ENCODE assay signal across 9 cellular contexts in the genomic region with DNA sequence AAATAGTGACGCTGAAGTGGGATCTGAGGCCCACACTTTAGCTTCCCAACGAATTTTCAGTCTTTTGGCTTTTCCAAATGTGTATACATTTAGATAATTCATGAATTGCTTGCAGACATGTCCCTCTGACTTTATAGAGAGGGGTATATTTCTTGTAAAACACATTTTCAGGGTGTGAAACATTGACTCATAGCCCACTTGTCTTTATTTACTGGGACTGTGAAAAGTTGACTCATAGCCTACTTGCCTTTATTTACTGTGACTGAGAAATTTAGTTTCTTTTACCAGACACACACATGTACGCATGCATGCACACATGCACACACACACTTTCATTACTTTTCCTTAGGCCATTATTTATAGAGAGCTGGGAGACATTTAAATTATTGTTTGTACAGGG.
DNase-seq lines count a peak whose midpoint lies in the region; ATAC-seq and TF ChIP-seq lines count a peak whose summit lies in the region.
"Had no signal": no experiment of that assay in that cellular context is flagged by ENCODE, and none has a peak within 500 bp of the region (broad histone marks: within the 10 kb centered on the region; RNA-seq: fewer than 3 reads in every experiment).

No MANE protein-coding gene starts in this region.

- no peaks in the 10 kb centered on the region for H3K79me2 ChIP-seq in hepatocyte

- no peaks in the 10 kb centered on the region for H3K27me3 Mint-ChIP-seq in activated naive CD8-positive, alpha-beta T cell
- H3K27me3 Mint-ChIP-seq in activated T-helper 1 cell treated with anti-CD3 and anti-CD28 coated beads, Interleukin-12 subunit alpha, Interleukin-12 subunit beta, Interleukin-2, Interleukin-4 antibody, amounts not matched to agents 30 ng/mL and 10 ng/mL and 1 ng/mL, durations not matched to agents 14 hours and 24 hours and 36 hours (ENCODE audit: insufficient read depth): peaks cover 6% of the 10 kb centered on the region

- H3K9me3 Mint-ChIP-seq in activated naive CD8-positive, alpha-beta T cell (ENCODE audit: low read depth): no peaks in the 10 kb centered on the region
- no peaks in the 10 kb centered on the region for H3K9me3 Mint-ChIP-seq in activated T-helper 1 cell treated with anti-CD3 and anti-CD28 coated beads, Interleukin-12 subunit alpha, Interleukin-12 subunit beta, Interleukin-2, Interleukin-4 antibody, amounts not matched to agents 30 ng/mL and 10 ng/mL and 1 ng/mL, durations not matched to agents 14 hours and 24 hours and 36 hours

- no peak overlapping the region for H3K4me3 ChIP-seq in AG10803 (ENCODE audit: low read length)
- no peak overlapping the region for H3K4me3 ChIP-seq in hepatocyte

- H3K9me2 ChIP-seq in hepatocyte (replicated peaks; ENCODE audit: insufficient read depth): no peaks in the 10 kb centered on the region

- DNase-seq in AG10803 (ENCODE audit: low read depth) (peak; percentile 8), hepatocyte (ENCODE audit: low spot score) (no peak), GM03348 (ENCODE audit: low spot score) (no peak)
- DNase-seq in activated CD4-positive, alpha-beta T cell treated with anti-CD3 and anti-CD28 coated beads for 48 hours: no peak
- DNase-seq in activated T-helper 1 cell treated with anti-CD3 and anti-CD28 coated beads, Interleukin-12 subunit alpha, Interleukin-12 subunit beta, Interleukin-2, Interleukin-4 antibody, amounts not matched to agents 30 ng/mL and 10 ng/mL and 1 ng/mL, durations not matched to agents 14 hours and 24 hours and 36 hours (ENCODE audit: low spot score): no peak
- DNase-seq: MM.1S had no signal

- no peaks in the 10 kb centered on the region for H3K27me3 ChIP-seq in hepatocyte

- H3K36me3 Mint-ChIP-seq in activated naive CD8-positive, alpha-beta T cell: peaks cover 8% of the 10 kb centered on the region
- H3K36me3 Mint-ChIP-seq in activated T-helper 1 cell treated with anti-CD3 and anti-CD28 coated beads, Interleukin-12 subunit alpha, Interleukin-12 subunit beta, Interleukin-2, Interleukin-4 antibody, amounts not matched to agents 30 ng/mL and 10 ng/mL and 1 ng/mL, durations not matched to agents 14 hours and 24 hours and 36 hours (ENCODE audit: low read depth): peaks cover 5% of the 10 kb centered on the region

- ATAC-seq in GM19351 (IDR thresholded peaks at IDR 0.05; ENCODE audit: unreplicated experiment): peak; percentile 96
- peak; percentile 86 for ATAC-seq in HG03039 (IDR thresholded peaks at IDR 0.05; ENCODE audit: unreplicated experiment)

- peaks cover 4% of the 10 kb centered on the region for H3K4me1 ChIP-seq in hepatocyte (ENCODE audit: insufficient read depth)

- 50% methylated on average over 3 of the region's 3 CpGs for WGBS in hepatocyte (ENCODE audit: low lambda C conversion rate, missing lambda C conversion rate)

- H4K20me1 ChIP-seq in hepatocyte (ENCODE audit: insufficient read depth, poor library complexity, severe bottlenecking): no peaks in the 10 kb centered on the region

- no peak overlapping the region for H3K4me3 Mint-ChIP-seq in activated naive CD8-positive, alpha-beta T cell
- H3K4me3 Mint-ChIP-seq in activated T-helper 1 cell treated with anti-CD3 and anti-CD28 coated beads, Interleukin-12 subunit alpha, Interleukin-12 subunit beta, Interleukin-2, Interleukin-4 antibody, amounts not matched to agents 30 ng/mL and 10 ng/mL and 1 ng/mL, durations not matched to agents 14 hours and 24 hours and 36 hours: no peak overlapping the region

- no peak for TF ChIP-seq CTCF in AG10803 (conservative IDR thresholded peaks at IDR 0.05; ENCODE audit: low read length)
- TF ChIP-seq CTCF in hepatocyte (IDR thresholded peaks at IDR 0.05; ENCODE audit: poor library complexity): no peak

- no peak overlapping the region for H3K27ac ChIP-seq in hepatocyte

- no peaks in the 10 kb centered on the region for H3K9me3 ChIP-seq in hepatocyte (ENCODE audit: low read depth)

- H3K4me2 ChIP-seq in hepatocyte: no peak overlapping the region

- intact Hi-C loops in activated T-helper 1 cell treated with anti-CD3 and anti-CD28 coated beads, Interleukin-12 subunit alpha, Interleukin-12 subunit beta, Interleukin-2, Interleukin-4 antibody, amounts not matched to agents 30 ng/mL and 10 ng/mL and 1 ng/mL, durations not matched to agents 14 hours and 24 hours and 36 hours (cut with micrococcal nuclease): loop anchor here (1.0 to 10.0 kb wide), 2 partner anchors 9 to 1531 kb away; no protein-coding TSS in a partner anchor

- H3K4me1 Mint-ChIP-seq in activated naive CD8-positive, alpha-beta T cell (ENCODE audit: low read depth): peaks cover 27% of the 10 kb centered on the region
- peaks cover 24% of the 10 kb centered on the region for H3K4me1 Mint-ChIP-seq in activated T-helper 1 cell treated with anti-CD3 and anti-CD28 coated beads, Interleukin-12 subunit alpha, Interleukin-12 subunit beta, Interleukin-2, Interleukin-4 antibody, amounts not matched to agents 30 ng/mL and 10 ng/mL and 1 ng/mL, durations not matched to agents 14 hours and 24 hours and 36 hours (ENCODE audit: low read depth)

- H3K36me3 ChIP-seq in hepatocyte (replicated peaks; ENCODE audit: insufficient read depth, low read depth): no peaks in the 10 kb centered on the region

- no peak overlapping the region for H2AFZ ChIP-seq in hepatocyte

- peak overlapping the region; percentile 70 for H3K27ac Mint-ChIP-seq in activated naive CD8-positive, alpha-beta T cell
- no peak overlapping the region for H3K27ac Mint-ChIP-seq in activated T-helper 1 cell treated with anti-CD3 and anti-CD28 coated beads, Interleukin-12 subunit alpha, Interleukin-12 subunit beta, Interleukin-2, Interleukin-4 antibody, amounts not matched to agents 30 ng/mL and 10 ng/mL and 1 ng/mL, durations not matched to agents 14 hours and 24 hours and 36 hours
